Comparison of ENCODE assay signal across 36 cellular contexts in the genomic region with DNA sequence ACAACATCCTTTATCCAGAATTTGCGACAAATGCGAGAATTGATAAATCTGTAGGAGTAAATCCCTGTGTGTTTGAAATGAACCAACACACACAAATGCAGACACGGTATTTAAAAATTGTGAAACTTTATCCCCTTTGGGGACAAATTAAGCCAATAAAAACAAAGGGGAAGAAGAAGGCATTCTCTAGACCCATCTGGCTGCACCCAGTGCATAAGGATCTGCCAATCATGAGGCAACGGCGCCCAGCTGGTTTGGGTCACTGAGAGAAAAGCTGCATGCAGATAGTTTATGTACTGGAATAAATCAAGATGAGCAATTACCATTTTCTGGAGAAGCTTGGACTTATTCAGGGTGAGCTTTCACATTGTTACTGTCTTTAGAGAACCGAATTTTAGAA. TPM values are rescaled to one million over a fixed set of nuclear protein-coding genes. Genes with fewer than 3 reads are reported as not detected.
"Had no signal": no experiment of that assay in that cellular context is flagged by ENCODE, and none has a peak within 500 bp of the region (broad histone marks: within the 10 kb centered on the region; RNA-seq: fewer than 3 reads in every experiment).

No MANE protein-coding gene starts in this region.

- H3K4me1 ChIP-seq: adrenal gland, esophagus squamous epithelium, parathyroid adenoma, psoas muscle, right atrium auricular region, testis, transverse colon had no signal

- H3K27me3 ChIP-seq: testis had no signal

- DNase-seq: activated CD4-positive, alpha-beta memory T cell treated with anti-CD3 and anti-CD28 coated beads for 36 hours; activated CD4-positive, alpha-beta T cell treated with anti-CD3 and anti-CD28 coated beads for 4 hours; activated CD8-positive, alpha-beta memory T cell treated with anti-CD3 and anti-CD28 coated beads, Interleukin-2, amount 50 U/mL, for 4 hours; activated effector memory CD4-positive, alpha-beta T cell treated with anti-CD3 and anti-CD28 coated beads, Interleukin-2, amount 50 U/mL, for 16 hours; activated naive CD4-positive, alpha-beta T cell treated with anti-CD3 and anti-CD28 coated beads for 36 hours; activated naive CD8-positive, alpha-beta T cell treated with anti-CD3 and anti-CD28 coated beads for 36 hours; activated T-cell treated with anti-CD3 and anti-CD28 coated beads, Interleukin-2, amount 50 U/mL, for 1 hour; adrenal gland; aorta; effector CD4-positive, alpha-beta T cell; esophagus squamous epithelium; foreskin melanocyte; left colon; natural killer cell; occipital lobe; psoas muscle; stimulated activated CD4-positive, alpha-beta T cell treated with anti-CD3 and anti-CD28 coated beads, Interleukin-15, amount 100 ng/mL, for 24 hours; stimulated activated CD4-positive, alpha-beta T cell treated with anti-CD3 and anti-CD28 coated beads, Interleukin-2, amount 100 ng/mL, for 24 hours; stimulated activated naive CD4-positive, alpha-beta T cell treated with Interleukin-2 at 50 U/mL for 16 hours; SW 1271; T-helper 9 cell; testis; transverse colon had no signal

- H3K9me3 Mint-ChIP-seq: activated CD4-positive, alpha-beta memory T cell treated with anti-CD3 and anti-CD28 coated beads for 36 hours; activated naive CD4-positive, alpha-beta T cell treated with anti-CD3 and anti-CD28 coated beads for 36 hours; activated naive CD8-positive, alpha-beta T cell treated with anti-CD3 and anti-CD28 coated beads for 36 hours; activated T-helper 1 cell treated with anti-CD3 and anti-CD28 coated beads, Interleukin-12 subunit alpha, Interleukin-12 subunit beta, Interleukin-2, Interleukin-4 antibody, amounts not matched to agents 30 ng/mL and 10 ng/mL and 1 ng/mL, durations not matched to agents 14 hours and 24 hours and 36 hours; brain; memory B cell; natural killer cell; neural progenitor cell; T-helper 1 cell treated with Interleukin-12 subunit alpha and Interleukin-12 subunit beta and Interleukin-4 antibody, amounts not matched to agents 30 μg/mL and 1 μg/mL, for 36 hours had no signal

- H3K36me3 Mint-ChIP-seq: activated CD4-positive, alpha-beta memory T cell treated with anti-CD3 and anti-CD28 coated beads for 36 hours; activated naive CD8-positive, alpha-beta T cell treated with anti-CD3 and anti-CD28 coated beads for 36 hours; brain; memory B cell; natural killer cell; neural progenitor cell had no signal

- H3K4me3 ChIP-seq: adrenal gland, cardiac muscle cell, esophagus squamous epithelium, neural progenitor cell, psoas muscle, right atrium auricular region, testis, transverse colon had no signal

- H3K36me3 ChIP-seq: adrenal gland, cardiac muscle cell, esophagus squamous epithelium, neural progenitor cell, right atrium auricular region, transverse colon had no signal

- H3K27ac Mint-ChIP-seq: activated CD4-positive, alpha-beta memory T cell treated with anti-CD3 and anti-CD28 coated beads for 36 hours; activated naive CD4-positive, alpha-beta T cell treated with anti-CD3 and anti-CD28 coated beads for 36 hours; activated naive CD8-positive, alpha-beta T cell treated with anti-CD3 and anti-CD28 coated beads for 36 hours; activated T-helper 1 cell treated with anti-CD3 and anti-CD28 coated beads, Interleukin-12 subunit alpha, Interleukin-12 subunit beta, Interleukin-2, Interleukin-4 antibody, amounts not matched to agents 30 ng/mL and 10 ng/mL and 1 ng/mL, durations not matched to agents 14 hours and 24 hours and 36 hours; memory B cell; natural killer cell; neural progenitor cell; T-helper 1 cell treated with Interleukin-12 subunit alpha and Interleukin-12 subunit beta and Interleukin-4 antibody, amounts not matched to agents 30 μg/mL and 1 μg/mL, for 36 hours had no signal

- H3K27ac ChIP-seq: adrenal gland, cardiac muscle cell, esophagus squamous epithelium, neural progenitor cell, parathyroid adenoma, psoas muscle, right atrium auricular region, testis, transverse colon, VCaP had no signal

- H3K4me1 Mint-ChIP-seq: activated naive CD8-positive, alpha-beta T cell treated with anti-CD3 and anti-CD28 coated beads for 36 hours; memory B cell; natural killer cell had no signal

- ATAC-seq: left colon, natural killer cell, psoas muscle had no signal

- H3K9me3 ChIP-seq: adrenal gland, esophagus squamous epithelium, psoas muscle, right atrium auricular region, testis, transverse colon had no signal

- H3K4me3 Mint-ChIP-seq: activated CD4-positive, alpha-beta memory T cell treated with anti-CD3 and anti-CD28 coated beads for 36 hours; activated naive CD4-positive, alpha-beta T cell treated with anti-CD3 and anti-CD28 coated beads for 36 hours; activated naive CD8-positive, alpha-beta T cell treated with anti-CD3 and anti-CD28 coated beads for 36 hours; activated T-helper 1 cell treated with anti-CD3 and anti-CD28 coated beads, Interleukin-12 subunit alpha, Interleukin-12 subunit beta, Interleukin-2, Interleukin-4 antibody, amounts not matched to agents 30 ng/mL and 10 ng/mL and 1 ng/mL, durations not matched to agents 14 hours and 24 hours and 36 hours; brain; memory B cell; natural killer cell; neural progenitor cell; T-helper 1 cell treated with Interleukin-12 subunit alpha and Interleukin-12 subunit beta and Interleukin-4 antibody, amounts not matched to agents 30 μg/mL and 1 μg/mL, for 36 hours had no signal

RNA-seq across cellular contexts. Expression of a gene that starts 45.7 kb away (rescaled TPM):
- total RNA-seq: activated CD4-positive, alpha-beta memory T cell treated with anti-CD3 and anti-CD28 coated beads for 36 hours; activated CD8-positive, alpha-beta memory T cell treated with anti-CD3 and anti-CD28 coated beads for 36 hours; activated naive CD4-positive, alpha-beta T cell treated with anti-CD3 and anti-CD28 coated beads for 36 hours; activated naive CD8-positive, alpha-beta T cell treated with anti-CD3 and anti-CD28 coated beads for 36 hours; activated T-helper 1 cell treated with anti-CD3 and anti-CD28 coated beads, Interleukin-12 subunit alpha, Interleukin-12 subunit beta, Interleukin-2, Interleukin-4 antibody, amounts not matched to agents 30 ng/mL and 10 ng/mL and 1 ng/mL, durations not matched to agents 14 hours and 24 hours and 36 hours; adrenal gland; aorta; cardiac muscle cell; chondrocyte; left colon; lower leg skin; natural killer cell; psoas muscle; right atrium auricular region; transverse colon had no signal
- polyA plus RNA-seq: adrenal gland, aorta, cardiac muscle cell, keratinocyte, psoas muscle had no signal
